Comparison of ENCODE assay signal across 20 cellular contexts in the genomic region with DNA sequence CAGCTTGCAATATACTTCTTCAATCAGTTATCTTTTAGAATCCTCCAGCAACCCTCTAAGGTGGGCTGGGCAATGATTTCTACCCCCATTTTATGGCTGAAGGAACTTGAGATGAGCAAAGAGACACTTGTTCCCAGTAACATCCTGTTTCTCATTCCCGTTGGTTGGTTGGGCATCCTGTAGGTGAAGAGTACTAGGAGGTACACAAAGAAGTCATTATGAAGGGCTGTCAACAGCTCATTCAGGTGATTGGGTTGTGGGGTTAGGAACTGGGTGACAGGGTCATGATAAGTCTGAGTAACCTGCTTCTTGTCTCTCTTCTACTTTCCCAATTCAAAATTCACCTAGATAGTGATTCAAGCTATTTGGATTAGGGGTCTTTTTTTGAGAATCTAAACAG.
DNase-seq lines count a peak whose midpoint lies in the region; ATAC-seq, FAIRE-seq and TF ChIP-seq lines count a peak whose summit lies in the region.
"Had no signal": no experiment of that assay in that cellular context is flagged by ENCODE, and none has a peak within 500 bp of the region (broad histone marks: within the 10 kb centered on the region; RNA-seq: fewer than 3 reads in every experiment).

No MANE protein-coding gene starts in this region.

- no peak for TF ChIP-seq EP300 in K562 (IDR thresholded peaks at IDR 0.05; ENCODE audit: low read length)

- TF ChIP-seq CTCF in K562 (IDR thresholded peaks at IDR 0.05 in 2 of 3, conservative IDR thresholded peaks at IDR 0.05 in 1 of 3; ENCODE audit: insufficient read depth in 2 of 3, low read depth in 1 of 3, low read length in 3 of 3): no peak
- TF ChIP-seq CTCF in pancreas (IDR thresholded peaks at IDR 0.05): no peak

- peaks cover 18% of the 10 kb centered on the region for H3K36me3 Mint-ChIP-seq in activated naive CD8-positive, alpha-beta T cell treated with anti-CD3 and anti-CD28 coated beads, Interleukin-2, amount 10 ng/mL, durations not matched to agents 7 days and 5 days
- H3K36me3 Mint-ChIP-seq in activated naive CD8-positive, alpha-beta T cell treated with anti-CD3 and anti-CD28 coated beads for 36 hours: no peaks in the 10 kb centered on the region
- peaks cover 19% of the 10 kb centered on the region for H3K36me3 Mint-ChIP-seq in T-helper 2 cell treated with Interferon-gamma antibody and Interleukin-4, amounts not matched to agents 5 μg/mL and 100 μg/mL, for 36 hours (ENCODE audit: low read depth)

- no peaks in the 10 kb centered on the region for H3K27me3 Mint-ChIP-seq in activated naive CD8-positive, alpha-beta T cell treated with anti-CD3 and anti-CD28 coated beads, Interleukin-2, amount 10 ng/mL, durations not matched to agents 7 days and 5 days
- peaks cover 7% of the 10 kb centered on the region for H3K27me3 Mint-ChIP-seq in activated naive CD8-positive, alpha-beta T cell treated with anti-CD3 and anti-CD28 coated beads for 36 hours
- H3K27me3 Mint-ChIP-seq in T-helper 2 cell treated with Interferon-gamma antibody and Interleukin-4, amounts not matched to agents 5 μg/mL and 100 μg/mL, for 36 hours (ENCODE audit: low read depth): peaks cover 4% of the 10 kb centered on the region

- no TSS peak for BruUV-seq in K562 (replicated peaks; lab: Mats Ljungman, UMichigan)

- H3K9me3 ChIP-seq in K562 (replicated peaks; ENCODE audit: control insufficient read depth, insufficient read depth, low read depth, low read length) (0 out of 2 replicates have a peak, but pooled peaks cover 2% of the 10 kb centered on the region), pancreas (no peaks in the 10 kb centered on the region)

- H3K27ac ChIP-seq in K562 (ENCODE audit: extremely low read depth, low read depth, low read length) (peak overlapping the region; percentile 81), pancreas (no peak overlapping the region)

- H3K4me1 Mint-ChIP-seq in activated naive CD8-positive, alpha-beta T cell treated with anti-CD3 and anti-CD28 coated beads, Interleukin-2, amount 10 ng/mL, durations not matched to agents 7 days and 5 days: peaks cover 54% of the 10 kb centered on the region
- H3K4me1 Mint-ChIP-seq in activated naive CD8-positive, alpha-beta T cell treated with anti-CD3 and anti-CD28 coated beads for 36 hours: peaks cover 21% of the 10 kb centered on the region
- peaks cover 66% of the 10 kb centered on the region for H3K4me1 Mint-ChIP-seq in T-helper 2 cell treated with Interferon-gamma antibody and Interleukin-4, amounts not matched to agents 5 μg/mL and 100 μg/mL, for 36 hours (ENCODE audit: low read depth)

- H3K4me1 ChIP-seq in K562 (replicated peaks in 1 of 2; ENCODE audit: control insufficient read depth in 2 of 2, insufficient read depth in 2 of 2, low read length in 2 of 2): peaks cover 18 to 36% of the 10 kb centered on the region in 2 experiments
- H3K4me1 ChIP-seq in pancreas: no peaks in the 10 kb centered on the region

- FAIRE-seq in K562 (lab: Jason Lieb, UNC): no peak
- FAIRE-seq in pancreas (lab: Jason Lieb, UNC): no peak
- FAIRE-seq: G401.6 had no signal

- H3K27me3 ChIP-seq in K562 (ENCODE audit: control insufficient read depth in 2 of 2, insufficient read depth in 2 of 2, low read length in 2 of 2): no peaks in the 10 kb centered on the region
- no peaks in the 10 kb centered on the region for H3K27me3 ChIP-seq in pancreas

- intact Hi-C loops in K562 (cut with micrococcal nuclease) (loop anchor here (10.0 kb wide), 1 partner anchor 110 kb away; no protein-coding TSS in a partner anchor), pancreas (cut with DNase I) (loop anchor here in 1 of 3 donors (5.0 kb wide), 1 partner anchor 353 kb away; no protein-coding TSS in a partner anchor)

- CTCF ChIA-PET in K562 (lab: Yijun Ruan, JAX; ENCODE audit: low intra/inter-chr PET ratio): no interaction called here

- H2AFZ ChIP-seq in K562 (ENCODE audit: low read depth, low read length): peak overlapping the region; percentile 65

- no peak for ATAC-seq in activated naive CD8-positive, alpha-beta T cell treated with anti-CD3 and anti-CD28 coated beads, Interleukin-2, amount 10 ng/mL, durations not matched to agents 7 days and 5 days (ENCODE audit: low read depth)
- ATAC-seq in K562 (no peak), pancreas (no peak), HG02852 (IDR thresholded peaks at IDR 0.05; ENCODE audit: unreplicated experiment) (no peak)

- H4K20me1 ChIP-seq in K562 (replicated peaks; ENCODE audit: control insufficient read depth, insufficient read depth, low read length): no peaks in the 10 kb centered on the region

- no peak overlapping the region for H3K4me3 ChIP-seq in K562
- H3K4me3 ChIP-seq in pancreas: no peak overlapping the region

- TF ChIP-seq RAD21 in K562 (CRISPR knock-in tag; conservative IDR thresholded peaks at IDR 0.05 in 1 of 2, IDR thresholded peaks at IDR 0.05 in 1 of 2): no peak

- H3K9ac ChIP-seq in K562 (ENCODE audit: insufficient read depth in 1 of 2, low read depth in 2 of 2, low read length in 2 of 2): peak overlapping the region in 1 of 2 experiments; percentile 57; a peak in 2 of 4 replicates

- in situ Hi-C loops in K562 (cut with MboI): no loop called here

- POLR2A ChIA-PET in activated naive CD8-positive, alpha-beta T cell treated with anti-CD3 and anti-CD28 coated beads, Interleukin-2, amount 10 ng/mL, durations not matched to agents 7 days and 5 days (lab: Charles Lee): no interaction called here
- POLR2A ChIA-PET in K562 (lab: Yijun Ruan, JAX): interaction anchor here (0.6 to 1.9 kb wide), 2 partner anchors 9 to 387 kb away, joined by 3 to 6 read pairs; no protein-coding TSS in a partner anchor

- WGBS in K562 (ENCODE audit: insufficient coverage, low coverage, missing lambda C conversion rate): 86% methylated on average over 1 of the region's 1 CpG
- WGBS in pancreas, 2 donors: 74 to 80% methylated on average over 1 of the region's 1 CpG

- peak overlapping the region; percentile 65 for H3K4me3 Mint-ChIP-seq in activated naive CD8-positive, alpha-beta T cell treated with anti-CD3 and anti-CD28 coated beads, Interleukin-2, amount 10 ng/mL, durations not matched to agents 7 days and 5 days
- no peak overlapping the region for H3K4me3 Mint-ChIP-seq in activated naive CD8-positive, alpha-beta T cell treated with anti-CD3 and anti-CD28 coated beads for 36 hours
- H3K4me3 Mint-ChIP-seq in T-helper 2 cell treated with Interferon-gamma antibody and Interleukin-4, amounts not matched to agents 5 μg/mL and 100 μg/mL, for 36 hours: peak overlapping the region; percentile 69
- H3K4me3 Mint-ChIP-seq: HFFc6 had no signal

- H3K36me3 ChIP-seq in K562 (ENCODE audit: control insufficient read depth, insufficient read depth, low read length) (no peaks in the 10 kb centered on the region), pancreas (no peaks in the 10 kb centered on the region)

- H3K9me3 Mint-ChIP-seq in activated naive CD8-positive, alpha-beta T cell treated with anti-CD3 and anti-CD28 coated beads, Interleukin-2, amount 10 ng/mL, durations not matched to agents 7 days and 5 days: peaks cover 8% of the 10 kb centered on the region
- peaks cover 5% of the 10 kb centered on the region for H3K9me3 Mint-ChIP-seq in activated naive CD8-positive, alpha-beta T cell treated with anti-CD3 and anti-CD28 coated beads for 36 hours
- H3K9me3 Mint-ChIP-seq in T-helper 2 cell treated with Interferon-gamma antibody and Interleukin-4, amounts not matched to agents 5 μg/mL and 100 μg/mL, for 36 hours: peaks cover 16% of the 10 kb centered on the region
- H3K9me3 Mint-ChIP-seq: HFFc6 had no signal

- H3K27ac Mint-ChIP-seq in activated naive CD8-positive, alpha-beta T cell treated with anti-CD3 and anti-CD28 coated beads, Interleukin-2, amount 10 ng/mL, durations not matched to agents 7 days and 5 days: peak overlapping the region; percentile 91
- H3K27ac Mint-ChIP-seq in activated naive CD8-positive, alpha-beta T cell treated with anti-CD3 and anti-CD28 coated beads for 36 hours: no peak overlapping the region
- H3K27ac Mint-ChIP-seq in T-helper 2 cell treated with Interferon-gamma antibody and Interleukin-4, amounts not matched to agents 5 μg/mL and 100 μg/mL, for 36 hours: peak overlapping the region; percentile 88
- H3K27ac Mint-ChIP-seq: HFFc6 had no signal

- no peaks in the 10 kb centered on the region for H3K9me1 ChIP-seq in K562 (ENCODE audit: control insufficient read depth, insufficient read depth, low read length)

- no peak for DNase-seq in activated naive CD8-positive, alpha-beta T cell treated with anti-CD3 and anti-CD28 coated beads, Interleukin-2, amount 10 ng/mL, durations not matched to agents 7 days and 5 days
- no peak for DNase-seq in activated naive CD8-positive, alpha-beta T cell treated with anti-CD3 and anti-CD28 coated beads for 36 hours
- DNase-seq in T-helper 2 cell treated with Interferon-gamma antibody and Interleukin-4, amounts not matched to agents 5 μg/mL and 100 μg/mL, for 36 hours (ENCODE audit: low spot score): peak; percentile 6
- DNase-seq in K562 (ENCODE audit: extremely low read depth in 1 of 4, low spot score in 3 of 4): no peak
- no peak for DNase-seq in DMS79 treated with DMSO at 0.1 percent for 48 hours (lab: John Stamatoyannopoulos, UW)
- no peak for DNase-seq in pancreas
- DNase-seq: ACHN, C1 segment of cervical spinal cord, H7, HFFc6, Karpas-422, NCI-H1417 treated with DMSO at 0.1 percent for 48 hours, NCI-H1930, NCI-H226, NCI-H524, NCI-H82, RPMI8226, SHP77 treated with DMSO at 0.1 percent for 48 hours had no signal

- no peaks in the 10 kb centered on the region for H3K79me2 ChIP-seq in K562 (ENCODE audit: control insufficient read depth, insufficient read depth, low read length)

- peak overlapping the region; percentile 66 for H3K4me2 ChIP-seq in K562 (ENCODE audit: insufficient read depth, low read length)

- no peak for TF ChIP-seq POLR2A in K562 (conservative IDR thresholded peaks at IDR 0.05)

TF ChIP-seq in K562, 482 proteins besides CTCF, POLR2A, EP300 and RAD21:
- TF ChIP-seq CBFA2T2 (conservative IDR thresholded peaks at IDR 0.05): no peak
- TF ChIP-seq HDAC8 (tag; IDR thresholded peaks at IDR 0.05): 0 out of 2 replicates have a peak, but pooled peaks have one; percentile 3
